ENCODE assay signal across 23 cellular contexts in genomic region chr19:48247212-48247611, GRCh38. TPM values are rescaled to one million over a fixed set of nuclear protein-coding genes. Genes with fewer than 3 reads are reported as not detected.
DNase-seq lines count a peak whose midpoint lies in the region; ATAC-seq and TF ChIP-seq lines count a peak whose summit lies in the region.
"Had no signal": no experiment of that assay in that cellular context is flagged by ENCODE, and none has a peak within 500 bp of the region (broad histone marks: within the 10 kb centered on the region; RNA-seq: fewer than 3 reads in every experiment).

No MANE protein-coding gene starts in this region.

- intact Hi-C loops in activated CD4-positive, alpha-beta T cell treated with anti-CD3 and anti-CD28 coated beads for 36 hours (cut with DNase I, micrococcal nuclease), result loop anchor here in 1 of 2 experiments (5.0 kb wide), 1 partner anchor 45 kb away; no protein-coding TSS in a partner anchor
- intact Hi-C loops in activated CD4-positive, alpha-beta memory T cell treated with anti-CD3 and anti-CD28 coated beads for 36 hours (cut with micrococcal nuclease), result no loop called here
- intact Hi-C loops in activated T-helper 2 cell treated with anti-CD3 and anti-CD28 coated beads, Interferon-gamma antibody, Interleukin-2, Interleukin-4, amounts not matched to agents 10 μg/mL and 5 μg/mL and 100 μg/mL, durations not matched to agents 14 hours and 24 hours and 36 hours (cut with micrococcal nuclease), result no loop called here

- peak overlapping the region; percentile 70 for H3K27ac Mint-ChIP-seq in activated CD4-positive, alpha-beta T cell treated with anti-CD3 and anti-CD28 coated beads for 36 hours
- H3K27ac Mint-ChIP-seq in activated CD4-positive, alpha-beta memory T cell treated with anti-CD3 and anti-CD28 coated beads for 36 hours, result peak overlapping the region; percentile 76
- H3K27ac Mint-ChIP-seq in endothelial cell (ENCODE audit: unreplicated experiment), result peak overlapping the region; percentile 52
- H3K27ac Mint-ChIP-seq in activated T-helper 2 cell treated with anti-CD3 and anti-CD28 coated beads, Interferon-gamma antibody, Interleukin-2, Interleukin-4, amounts not matched to agents 10 μg/mL and 5 μg/mL and 100 μg/mL, durations not matched to agents 14 hours and 24 hours and 36 hours, result no peak overlapping the region
- H3K27ac Mint-ChIP-seq: HFFc6, memory B cell had no signal

- TF ChIP-seq CTCF in endothelial cell (IDR thresholded peaks at IDR 0.05; ENCODE audit: unreplicated experiment), result no peak

- peaks cover 0 to 10% (median 0%) of the 10 kb centered on the region in 11 experiments; a peak in 1 of 22 replicates for H3K9me3 ChIP-seq in BLaER1 treated with 17β-estradiol and CSF1 and Interleukin-3, amounts not matched to agents 10 nM and 100 nM (replicated peaks in 1 of 11)
- H3K9me3 ChIP-seq: heart left ventricle, ovary, upper lobe of left lung had no signal

- CTCF ChIA-PET in activated CD4-positive, alpha-beta T cell treated with anti-CD3 and anti-CD28 coated beads for 36 hours (lab: Charles Lee), result interaction anchor here (0.7 to 0.9 kb wide), 2 partner anchors 13 to 1160 kb away, joined by 3 read pairs; no protein-coding TSS in a partner anchor
- CTCF ChIA-PET in activated CD4-positive, alpha-beta memory T cell treated with anti-CD3 and anti-CD28 coated beads for 36 hours (lab: Charles Lee), result interaction anchor here (0.7 to 2.5 kb wide), 4 partner anchors 12 to 283 kb away, joined by 4 to 9 read pairs (median 6); no protein-coding TSS in a partner anchor

- peaks cover 0 to 9% (median 0%) of the 10 kb centered on the region in 11 experiments; a peak in 2 of 22 replicates for H4K20me1 ChIP-seq in BLaER1 treated with 17β-estradiol and CSF1 and Interleukin-3, amounts not matched to agents 10 nM and 100 nM

- no peak overlapping the region; a peak in 1 of 22 replicates for H3K27ac ChIP-seq in BLaER1 treated with 17β-estradiol and CSF1 and Interleukin-3, amounts not matched to agents 10 nM and 100 nM
- H3K27ac ChIP-seq: GM23248, ovary had no signal

- H3K27me3 ChIP-seq in BLaER1 treated with 17β-estradiol and CSF1 and Interleukin-3, amounts not matched to agents 10 nM and 100 nM, result no peaks in the 10 kb centered on the region
- H3K27me3 ChIP-seq: heart left ventricle, ovary, upper lobe of left lung had no signal

- peak overlapping the region in 2 of 10 experiments; percentile 21 to 24; a peak in 3 of 20 replicates for H3K4me3 ChIP-seq in BLaER1 treated with 17β-estradiol and CSF1 and Interleukin-3, amounts not matched to agents 10 nM and 100 nM
- H3K4me3 ChIP-seq: GM23248, ovary, upper lobe of left lung had no signal

- peak overlapping the region; percentile 12 for H3K4me3 Mint-ChIP-seq in activated CD4-positive, alpha-beta T cell treated with anti-CD3 and anti-CD28 coated beads for 36 hours
- H3K4me3 Mint-ChIP-seq in activated CD4-positive, alpha-beta memory T cell treated with anti-CD3 and anti-CD28 coated beads for 36 hours, result peak overlapping the region; percentile 29
- peak overlapping the region; percentile 47 for H3K4me3 Mint-ChIP-seq in endothelial cell (ENCODE audit: unreplicated experiment)
- H3K4me3 Mint-ChIP-seq in activated T-helper 2 cell treated with anti-CD3 and anti-CD28 coated beads, Interferon-gamma antibody, Interleukin-2, Interleukin-4, amounts not matched to agents 10 μg/mL and 5 μg/mL and 100 μg/mL, durations not matched to agents 14 hours and 24 hours and 36 hours (ENCODE audit: low read depth), result no peak overlapping the region
- H3K4me3 Mint-ChIP-seq: HFFc6, memory B cell had no signal

- peaks cover 47 to 66% (median 57%) of the 10 kb centered on the region in 10 experiments for H3K4me1 ChIP-seq in BLaER1 treated with 17β-estradiol and CSF1 and Interleukin-3, amounts not matched to agents 10 nM and 100 nM

- peak overlapping the region in 7 of 11 experiments; percentile 19 to 99 (median 59); a peak in 12 of 22 replicates for H3K4me2 ChIP-seq in BLaER1 treated with 17β-estradiol and CSF1 and Interleukin-3, amounts not matched to agents 10 nM and 100 nM

- H3K9me3 Mint-ChIP-seq in activated CD4-positive, alpha-beta T cell treated with anti-CD3 and anti-CD28 coated beads for 36 hours (ENCODE audit: low read depth), result no peaks in the 10 kb centered on the region
- no peaks in the 10 kb centered on the region for H3K9me3 Mint-ChIP-seq in activated CD4-positive, alpha-beta memory T cell treated with anti-CD3 and anti-CD28 coated beads for 36 hours
- H3K9me3 Mint-ChIP-seq in endothelial cell (ENCODE audit: unreplicated experiment), result no peaks in the 10 kb centered on the region
- no peaks in the 10 kb centered on the region for H3K9me3 Mint-ChIP-seq in activated T-helper 2 cell treated with anti-CD3 and anti-CD28 coated beads, Interferon-gamma antibody, Interleukin-2, Interleukin-4, amounts not matched to agents 10 μg/mL and 5 μg/mL and 100 μg/mL, durations not matched to agents 14 hours and 24 hours and 36 hours
- H3K9me3 Mint-ChIP-seq: activated T-cell treated with anti-CD3 and anti-CD28 coated beads, Interleukin-2, amount 50 U/mL, for 4 hours; HFFc6; memory B cell had no signal

- POLR2A ChIA-PET in activated CD4-positive, alpha-beta T cell treated with anti-CD3 and anti-CD28 coated beads for 36 hours (lab: Charles Lee), result no interaction called here
- POLR2A ChIA-PET in activated CD4-positive, alpha-beta memory T cell treated with anti-CD3 and anti-CD28 coated beads for 36 hours (lab: Charles Lee), result interaction anchor here (0.6 kb wide), 1 partner anchor 538 kb away, joined by 3 read pairs; no protein-coding TSS in a partner anchor

- peaks cover 43% of the 10 kb centered on the region for H3K36me3 Mint-ChIP-seq in activated CD4-positive, alpha-beta T cell treated with anti-CD3 and anti-CD28 coated beads for 36 hours (ENCODE audit: low read depth)
- H3K36me3 Mint-ChIP-seq in activated CD4-positive, alpha-beta memory T cell treated with anti-CD3 and anti-CD28 coated beads for 36 hours, result peaks cover 41% of the 10 kb centered on the region
- H3K36me3 Mint-ChIP-seq in endothelial cell (ENCODE audit: low read depth, unreplicated experiment), result peaks cover 25% of the 10 kb centered on the region
- H3K36me3 Mint-ChIP-seq in activated T-helper 2 cell treated with anti-CD3 and anti-CD28 coated beads, Interferon-gamma antibody, Interleukin-2, Interleukin-4, amounts not matched to agents 10 μg/mL and 5 μg/mL and 100 μg/mL, durations not matched to agents 14 hours and 24 hours and 36 hours (ENCODE audit: low read depth), result peaks cover 54% of the 10 kb centered on the region

- ATAC-seq in activated CD4-positive, alpha-beta T cell treated with anti-CD3 and anti-CD28 coated beads for 36 hours, result no peak
- ATAC-seq: activated T-cell treated with anti-CD3 and anti-CD28 coated beads, Interleukin-2, amount 50 U/mL, for 4 hours; heart left ventricle; right cardiac atrium had no signal

- H3K9ac ChIP-seq in BLaER1 treated with 17β-estradiol and CSF1 and Interleukin-3, amounts not matched to agents 10 nM and 100 nM, result no peak overlapping the region
- H3K9ac ChIP-seq: GM23248 had no signal

- no peak for DNase-seq in activated CD4-positive, alpha-beta T cell treated with anti-CD3 and anti-CD28 coated beads for 36 hours
- no peak for DNase-seq in activated CD4-positive, alpha-beta T cell treated with anti-CD3 and anti-CD28 coated beads for 48 hours
- DNase-seq in activated CD4-positive, alpha-beta memory T cell treated with anti-CD3 and anti-CD28 coated beads for 36 hours, result no peak
- DNase-seq in endothelial cell (ENCODE audit: low spot score) (no peak), NCI-H345 treated with DMSO at 0.1 percent for 48 hours (lab: John Stamatoyannopoulos, UW; ENCODE audit: unreplicated experiment) (no peak), D341Med (ENCODE audit: low spot score) (no peak)
- no peak for DNase-seq in activated T-helper 2 cell treated with anti-CD3 and anti-CD28 coated beads, Interferon-gamma antibody, Interleukin-2, Interleukin-4, amounts not matched to agents 10 μg/mL and 5 μg/mL and 100 μg/mL, durations not matched to agents 14 hours and 24 hours and 36 hours (ENCODE audit: low spot score)
- DNase-seq: activated T-cell treated with anti-CD3 and anti-CD28 coated beads, Interleukin-2, amount 50 U/mL, for 4 hours; amniotic stem cell; GM23248; heart left ventricle; HFFc6; NCI-H1048; NCI-H187 treated with DMSO at 0.1 percent for 48 hours; NCI-H82; OCI-M1; ovary; right cardiac atrium; SHP77; SW 1271; upper lobe of left lung had no signal

- H3K36me3 ChIP-seq in BLaER1 treated with 17β-estradiol and CSF1 and Interleukin-3, amounts not matched to agents 10 nM and 100 nM, result peaks cover 32 to 58% (median 41%) of the 10 kb centered on the region in 11 experiments
- H3K36me3 ChIP-seq: ovary had no signal

- H3K27me3 Mint-ChIP-seq in activated CD4-positive, alpha-beta T cell treated with anti-CD3 and anti-CD28 coated beads for 36 hours, result no peaks in the 10 kb centered on the region
- H3K27me3 Mint-ChIP-seq in activated CD4-positive, alpha-beta memory T cell treated with anti-CD3 and anti-CD28 coated beads for 36 hours, result no peaks in the 10 kb centered on the region
- no peaks in the 10 kb centered on the region for H3K27me3 Mint-ChIP-seq in endothelial cell (ENCODE audit: unreplicated experiment)
- H3K27me3 Mint-ChIP-seq in activated T-helper 2 cell treated with anti-CD3 and anti-CD28 coated beads, Interferon-gamma antibody, Interleukin-2, Interleukin-4, amounts not matched to agents 10 μg/mL and 5 μg/mL and 100 μg/mL, durations not matched to agents 14 hours and 24 hours and 36 hours (ENCODE audit: low read depth), result no peaks in the 10 kb centered on the region
- H3K27me3 Mint-ChIP-seq: memory B cell had no signal

- peaks cover 66% of the 10 kb centered on the region for H3K4me1 Mint-ChIP-seq in activated CD4-positive, alpha-beta T cell treated with anti-CD3 and anti-CD28 coated beads for 36 hours
- H3K4me1 Mint-ChIP-seq in activated CD4-positive, alpha-beta memory T cell treated with anti-CD3 and anti-CD28 coated beads for 36 hours (ENCODE audit: low read depth), result peaks cover 62% of the 10 kb centered on the region
- H3K4me1 Mint-ChIP-seq in endothelial cell (ENCODE audit: unreplicated experiment), result peaks cover 70% of the 10 kb centered on the region
- peaks cover 67% of the 10 kb centered on the region for H3K4me1 Mint-ChIP-seq in activated T-helper 2 cell treated with anti-CD3 and anti-CD28 coated beads, Interferon-gamma antibody, Interleukin-2, Interleukin-4, amounts not matched to agents 10 μg/mL and 5 μg/mL and 100 μg/mL, durations not matched to agents 14 hours and 24 hours and 36 hours (ENCODE audit: low read depth)

RNA-seq across cellular contexts. Expression of gene CARD8, which starts 8.5 kb away (rescaled TPM):
- 100 to 1,000 TPM; 109 to 118 TPM for total RNA-seq in activated CD4-positive, alpha-beta T cell treated with anti-CD3 and anti-CD28 coated beads for 36 hours
- total RNA-seq in activated CD4-positive, alpha-beta memory T cell treated with anti-CD3 and anti-CD28 coated beads for 36 hours, result 100 to 1,000 TPM; 152 TPM
- 210 TPM for total RNA-seq in endothelial cell (ENCODE audit: unreplicated experiment)
- total RNA-seq in activated T-helper 2 cell treated with anti-CD3 and anti-CD28 coated beads, Interferon-gamma antibody, Interleukin-2, Interleukin-4, amounts not matched to agents 10 μg/mL and 5 μg/mL and 100 μg/mL, durations not matched to agents 14 hours and 24 hours and 36 hours, result 108 and 110 TPM in 2 replicates

RNA-seq across cellular contexts. Expression of gene ZNF114, which starts 22.7 kb away (rescaled TPM):
- total RNA-seq in activated CD4-positive, alpha-beta T cell treated with anti-CD3 and anti-CD28 coated beads for 36 hours, result under 1 TPM in 1 of 2 experiments, not detected in 1; 0.12 TPM
- under 1 TPM; 0.29 to 0.31 TPM for total RNA-seq in activated CD4-positive, alpha-beta memory T cell treated with anti-CD3 and anti-CD28 coated beads for 36 hours
- total RNA-seq in endothelial cell (ENCODE audit: unreplicated experiment), result 12.2 TPM
- total RNA-seq in activated T-helper 2 cell treated with anti-CD3 and anti-CD28 coated beads, Interferon-gamma antibody, Interleukin-2, Interleukin-4, amounts not matched to agents 10 μg/mL and 5 μg/mL and 100 μg/mL, durations not matched to agents 14 hours and 24 hours and 36 hours, result 0.37 and 0.94 TPM in 2 replicates
